Comparison of ENCODE assay signal across 25 cellular contexts in genomic region chr9:105055922-105056321, GRCh38.
DNase-seq lines count a peak whose midpoint lies in the region; ATAC-seq, FAIRE-seq and TF ChIP-seq lines count a peak whose summit lies in the region.
"Had no signal": no experiment of that assay in that cellular context is flagged by ENCODE, and none has a peak within 500 bp of the region (broad histone marks: within the 10 kb centered on the region; RNA-seq: fewer than 3 reads in every experiment).

No MANE protein-coding gene starts in this region.

- H3K79me2 ChIP-seq in PC-9 (ENCODE audit: low read depth): no peaks in the 10 kb centered on the region
- H3K79me2 ChIP-seq in endothelial cell of umbilical vein (ENCODE audit: control insufficient read depth, insufficient read depth, low read length): no peaks in the 10 kb centered on the region

- no peaks in the 10 kb centered on the region for H3K9me2 ChIP-seq in PC-9 (ENCODE audit: insufficient read depth)

- no peaks in the 10 kb centered on the region for H4K20me1 ChIP-seq in PC-9 (ENCODE audit: insufficient read depth)
- H4K20me1 ChIP-seq in endothelial cell of umbilical vein (replicated peaks; ENCODE audit: control insufficient read depth, extremely low read depth, insufficient read depth, low read length): no peaks in the 10 kb centered on the region

- H3K9me3 ChIP-seq in HEK293 (ENCODE audit: control insufficient read depth, insufficient read depth, low read depth, low read length): no peaks in the 10 kb centered on the region
- no peaks in the 10 kb centered on the region for H3K9me3 ChIP-seq in PC-9 (ENCODE audit: insufficient read depth, low read depth)
- H3K9me3 ChIP-seq in endothelial cell of umbilical vein (replicated peaks; ENCODE audit: control insufficient read depth, insufficient read depth, low read length): no peaks in the 10 kb centered on the region
- H3K9me3 ChIP-seq: psoas muscle, tibial nerve had no signal

- H2AFZ ChIP-seq in PC-9 (no peak overlapping the region), endothelial cell of umbilical vein (ENCODE audit: low read depth, low read length) (no peak overlapping the region)
- H2AFZ ChIP-seq: GM23338 had no signal

- dilution Hi-C loops in endothelial cell of umbilical vein (cut with MboI; ENCODE audit: extremely low pct_ligation_motif_present, low sequenced_read_pairs): no loop called here

- intact Hi-C loops in PC-9 (cut with micrococcal nuclease; ENCODE audit: unreplicated experiment) (loop anchor here (2.0 kb wide), 1 partner anchor 129 kb away; no protein-coding TSS in a partner anchor), endothelial cell of umbilical vein (cut with micrococcal nuclease) (no loop called here)

- H3K36me3 ChIP-seq in HEK293 (ENCODE audit: control insufficient read depth in 2 of 2, insufficient read depth in 1 of 2, low read length in 2 of 2): no peaks in the 10 kb centered on the region
- H3K36me3 ChIP-seq in PC-9 (ENCODE audit: low read depth): no peaks in the 10 kb centered on the region
- no peaks in the 10 kb centered on the region for H3K36me3 ChIP-seq in endothelial cell of umbilical vein (ENCODE audit: control insufficient read depth in 2 of 2, extremely low read depth in 1 of 2, insufficient read depth in 2 of 2, low read length in 2 of 2)
- H3K36me3 ChIP-seq: tibial nerve had no signal

- TF ChIP-seq CTCF in HEK293 (tag by site-specific recombination; IDR thresholded peaks at IDR 0.05) (no peak), PC-9 (conservative IDR thresholded peaks at IDR 0.05) (no peak), endothelial cell of umbilical vein (IDR thresholded peaks at IDR 0.05; ENCODE audit: extremely low read depth in 1 of 2, insufficient read depth in 1 of 2, low read depth in 1 of 2, low read length in 2 of 2) (no peak), nephron (IDR thresholded peaks at IDR 0.05; ENCODE audit: unreplicated experiment in 3 of 3) (no peak)

- no peak for FAIRE-seq in endothelial cell of umbilical vein (lab: Jason Lieb, UNC)
- FAIRE-seq: bronchial epithelial cell, GM12892 had no signal

- H3K27ac Mint-ChIP-seq in nephron: peak overlapping the region; percentile 21 to 80 (median 70)
- H3K27ac Mint-ChIP-seq in stimulated activated naive CD8-positive, alpha-beta T cell treated with anti-CD3 and anti-CD28 coated beads, Interleukin-15, amount 100 ng/mL, for 72 hours: peak overlapping the region in 1 of 2 donors; percentile 15
- H3K27ac Mint-ChIP-seq in effector memory CD8-positive, alpha-beta T cell: no peak overlapping the region
- H3K27ac Mint-ChIP-seq: activated CD4-positive, alpha-beta T cell treated with anti-CD3 and anti-CD28 coated beads, Interleukin-2, amount 10 ng/mL, durations not matched to agents 24 days and 14 days; activated CD8-positive, alpha-beta memory T cell treated with anti-CD3 and anti-CD28 coated beads, Interleukin-2, amount 10 ng/mL, durations not matched to agents 7 days and 5 days; activated naive CD8-positive, alpha-beta T cell treated with anti-CD3 and anti-CD28 coated beads for 36 hours; GM23338; natural killer cell treated with Interleukin-12 subunit alpha and Interleukin-12 subunit beta and Interleukin-15 and Interleukin-18, amount 100 ng/mL, for 72 hours had no signal

- H3K4me3 Mint-ChIP-seq in nephron: no peak overlapping the region
- H3K4me3 Mint-ChIP-seq in stimulated activated naive CD8-positive, alpha-beta T cell treated with anti-CD3 and anti-CD28 coated beads, Interleukin-15, amount 100 ng/mL, for 72 hours: no peak overlapping the region
- no peak overlapping the region for H3K4me3 Mint-ChIP-seq in effector memory CD8-positive, alpha-beta T cell
- H3K4me3 Mint-ChIP-seq: activated CD4-positive, alpha-beta T cell treated with anti-CD3 and anti-CD28 coated beads, Interleukin-2, amount 10 ng/mL, durations not matched to agents 24 days and 14 days; activated CD8-positive, alpha-beta memory T cell treated with anti-CD3 and anti-CD28 coated beads, Interleukin-2, amount 10 ng/mL, durations not matched to agents 7 days and 5 days; activated naive CD8-positive, alpha-beta T cell treated with anti-CD3 and anti-CD28 coated beads for 36 hours; CD4-positive, alpha-beta memory T cell; GM23338; natural killer cell treated with Interleukin-12 subunit alpha and Interleukin-12 subunit beta and Interleukin-15 and Interleukin-18, amount 100 ng/mL, for 72 hours had no signal

- H3K27ac ChIP-seq in HEK293 (ENCODE audit: extremely low read depth, low read depth, low read length) (no peak overlapping the region), PC-9 (peak overlapping the region; percentile 48), endothelial cell of umbilical vein (ENCODE audit: insufficient read depth, low read depth, low read length) (no peak overlapping the region)
- H3K27ac ChIP-seq: KMS-11, psoas muscle, tibial nerve had no signal

- BruUV-seq in PC-9 (replicated peaks; lab: Mats Ljungman, UMichigan): no TSS peak
- no TSS peak for BruUV-seq in endothelial cell of umbilical vein (replicated peaks; lab: Mats Ljungman, UMichigan)

- no peak overlapping the region for H3K9ac ChIP-seq in endothelial cell of umbilical vein (replicated peaks; ENCODE audit: extremely low read depth, insufficient read depth, low read length)
- H3K9ac ChIP-seq: KMS-11 had no signal

- H3K9me1 ChIP-seq in endothelial cell of umbilical vein (replicated peaks; ENCODE audit: control insufficient read depth, extremely low read depth, insufficient read depth, low read length): no peaks in the 10 kb centered on the region

- H3K4me3 ChIP-seq in HEK293 (ENCODE audit: low read depth, low read length) (no peak overlapping the region), PC-9 (no peak overlapping the region), endothelial cell of umbilical vein (replicated peaks in 1 of 3; ENCODE audit: insufficient read depth in 1 of 3, low read depth in 1 of 3, low read length in 3 of 3) (no peak overlapping the region)
- H3K4me3 ChIP-seq: GM23338, psoas muscle, tibial nerve had no signal

- CTCF ChIA-PET in HEK293 (lab: Yijun Ruan, JAX) (interaction anchor here (0.6 kb wide), 2 partner anchors 72 to 193 kb away, joined by 3 read pairs; no protein-coding TSS in a partner anchor), PC-9 (lab: Charles Lee) (no interaction called here), endothelial cell of umbilical vein (lab: Charles Lee) (no interaction called here)

- H3K9me3 Mint-ChIP-seq in nephron: peaks cover 6% of the 10 kb centered on the region
- peaks cover 0 to 7% of the 10 kb centered on the region in 2 donors for H3K9me3 Mint-ChIP-seq in stimulated activated naive CD8-positive, alpha-beta T cell treated with anti-CD3 and anti-CD28 coated beads, Interleukin-15, amount 100 ng/mL, for 72 hours
- H3K9me3 Mint-ChIP-seq in effector memory CD8-positive, alpha-beta T cell: no peaks in the 10 kb centered on the region
- H3K9me3 Mint-ChIP-seq: activated CD4-positive, alpha-beta T cell treated with anti-CD3 and anti-CD28 coated beads, Interleukin-2, amount 10 ng/mL, durations not matched to agents 24 days and 14 days; GM23338; natural killer cell treated with Interleukin-12 subunit alpha and Interleukin-12 subunit beta and Interleukin-15 and Interleukin-18, amount 100 ng/mL, for 72 hours had no signal

- H3K36me3 Mint-ChIP-seq in nephron (ENCODE audit: low read depth): no peaks in the 10 kb centered on the region
- no peaks in the 10 kb centered on the region for H3K36me3 Mint-ChIP-seq in effector memory CD8-positive, alpha-beta T cell (ENCODE audit: insufficient read depth)
- H3K36me3 Mint-ChIP-seq: activated CD8-positive, alpha-beta memory T cell treated with anti-CD3 and anti-CD28 coated beads, Interleukin-2, amount 10 ng/mL, durations not matched to agents 7 days and 5 days; CD4-positive, alpha-beta memory T cell; natural killer cell treated with Interleukin-12 subunit alpha and Interleukin-12 subunit beta and Interleukin-15 and Interleukin-18, amount 100 ng/mL, for 72 hours had no signal

- TF ChIP-seq POLR2A in endothelial cell of umbilical vein (IDR thresholded peaks at IDR 0.05; ENCODE audit: low read depth, low read length): no peak

- POLR2A ChIA-PET in HEK293 (lab: Yijun Ruan, JAX): interaction anchor here (1.4 kb wide), 1 partner anchor 9 kb away, joined by 5 read pairs; no protein-coding TSS in a partner anchor
- POLR2A ChIA-PET in PC-9 (lab: Charles Lee; ENCODE audit: unreplicated experiment): interaction anchor here (0.5 to 0.6 kb wide), 2 partner anchors 129 to 275 kb away, joined by 4 to 6 read pairs; no protein-coding TSS in a partner anchor
- POLR2A ChIA-PET in endothelial cell of umbilical vein (lab: Charles Lee): no interaction called here

- ATAC-seq in GM19463 (IDR thresholded peaks at IDR 0.05; ENCODE audit: unreplicated experiment) (no peak), HG03378 (IDR thresholded peaks at IDR 0.05; ENCODE audit: unreplicated experiment) (no peak)
- no peak for ATAC-seq in stimulated activated naive CD8-positive, alpha-beta T cell treated with anti-CD3 and anti-CD28 coated beads, Interleukin-15, amount 100 ng/mL, for 72 hours
- ATAC-seq in effector memory CD8-positive, alpha-beta T cell (replicated peaks): no peak
- ATAC-seq: activated CD8-positive, alpha-beta memory T cell treated with anti-CD3 and anti-CD28 coated beads, Interleukin-2, amount 10 ng/mL, durations not matched to agents 7 days and 5 days; GM23338; left colon; natural killer cell treated with Interleukin-12 subunit alpha and Interleukin-12 subunit beta and Interleukin-15 and Interleukin-18, amount 100 ng/mL, for 72 hours had no signal

- H3K4me1 Mint-ChIP-seq in nephron: peaks cover 16% of the 10 kb centered on the region
- H3K4me1 Mint-ChIP-seq in stimulated activated naive CD8-positive, alpha-beta T cell treated with anti-CD3 and anti-CD28 coated beads, Interleukin-15, amount 100 ng/mL, for 72 hours: peaks cover 28% of the 10 kb centered on the region
- H3K4me1 Mint-ChIP-seq in effector memory CD8-positive, alpha-beta T cell (ENCODE audit: low read depth in 2 of 2): peaks cover 2 to 7% of the 10 kb centered on the region in 2 donors

- H3K4me1 ChIP-seq in HEK293 (ENCODE audit: control insufficient read depth, insufficient read depth, low read length) (no peaks in the 10 kb centered on the region), PC-9 (replicated peaks; ENCODE audit: insufficient read depth) (peaks cover 60% of the 10 kb centered on the region), endothelial cell of umbilical vein (ENCODE audit: control insufficient read depth, extremely low read depth, insufficient read depth, low read length) (no peaks in the 10 kb centered on the region)
- H3K4me1 ChIP-seq: psoas muscle, tibial nerve had no signal

- DNase-seq in PC-9: peak in 1 of 2 experiments; percentile 75
- peak; percentile 38 for DNase-seq in endothelial cell of umbilical vein (ENCODE audit: low read depth, low spot score)
- DNase-seq in stimulated activated naive CD8-positive, alpha-beta T cell treated with anti-CD3 and anti-CD28 coated beads, Interleukin-15, amount 100 ng/mL, for 72 hours: no peak
- DNase-seq in effector memory CD8-positive, alpha-beta T cell: no peak
- DNase-seq: activated CD4-positive, alpha-beta T cell treated with anti-CD3 and anti-CD28 coated beads, Interleukin-2, amount 10 ng/mL, durations not matched to agents 24 days and 14 days; activated CD8-positive, alpha-beta memory T cell treated with anti-CD3 and anti-CD28 coated beads, Interleukin-2, amount 10 ng/mL, durations not matched to agents 7 days and 5 days; activated naive CD8-positive, alpha-beta T cell treated with anti-CD3 and anti-CD28 coated beads for 36 hours; CD4-positive, alpha-beta memory T cell; DMS79 treated with DMSO at 0.1 percent for 48 hours; glutamatergic neuron; left colon; NCI-H187 treated with DMSO at 0.1 percent for 48 hours; NCI-H524; psoas muscle; stimulated activated naive CD4-positive, alpha-beta T cell treated with Interleukin-2 at 50 U/mL for 16 hours had no signal

- H3K27me3 ChIP-seq in PC-9 (ENCODE audit: insufficient read depth, low read depth) (no peaks in the 10 kb centered on the region), endothelial cell of umbilical vein (ENCODE audit: control insufficient read depth in 2 of 2, insufficient read depth in 2 of 2, low read length in 2 of 2) (no peaks in the 10 kb centered on the region)
- H3K27me3 ChIP-seq: tibial nerve had no signal

- H3K4me2 ChIP-seq in PC-9 (peak overlapping the region; percentile 45), endothelial cell of umbilical vein (ENCODE audit: insufficient read depth, low read length) (no peak overlapping the region)
- H3K4me2 ChIP-seq: GM23338, KMS-11 had no signal

- peaks cover 21% of the 10 kb centered on the region for H3F3A ChIP-seq in PC-9 (ENCODE audit: insufficient read depth, low read depth)

- H3K27me3 Mint-ChIP-seq in nephron (ENCODE audit: low read depth): peaks cover 8% of the 10 kb centered on the region
- peaks cover 2% of the 10 kb centered on the region for H3K27me3 Mint-ChIP-seq in stimulated activated naive CD8-positive, alpha-beta T cell treated with anti-CD3 and anti-CD28 coated beads, Interleukin-15, amount 100 ng/mL, for 72 hours
- H3K27me3 Mint-ChIP-seq in effector memory CD8-positive, alpha-beta T cell: peaks cover 16 to 26% of the 10 kb centered on the region in 2 donors
- H3K27me3 Mint-ChIP-seq: activated CD4-positive, alpha-beta T cell treated with anti-CD3 and anti-CD28 coated beads, Interleukin-2, amount 10 ng/mL, durations not matched to agents 24 days and 14 days; CD4-positive, alpha-beta memory T cell had no signal

Comparison
In these comparisons a context has a peak if more than half of its experiments do, and no peak if none do; other contexts are left out.
1. H3K27ac Mint-ChIP-seq: peak in nephron (3 of 3); none in effector memory CD8-positive, alpha-beta T cell (0 of 2).